1 cellular context compared by ENCODE assay signal in the genomic region with DNA sequence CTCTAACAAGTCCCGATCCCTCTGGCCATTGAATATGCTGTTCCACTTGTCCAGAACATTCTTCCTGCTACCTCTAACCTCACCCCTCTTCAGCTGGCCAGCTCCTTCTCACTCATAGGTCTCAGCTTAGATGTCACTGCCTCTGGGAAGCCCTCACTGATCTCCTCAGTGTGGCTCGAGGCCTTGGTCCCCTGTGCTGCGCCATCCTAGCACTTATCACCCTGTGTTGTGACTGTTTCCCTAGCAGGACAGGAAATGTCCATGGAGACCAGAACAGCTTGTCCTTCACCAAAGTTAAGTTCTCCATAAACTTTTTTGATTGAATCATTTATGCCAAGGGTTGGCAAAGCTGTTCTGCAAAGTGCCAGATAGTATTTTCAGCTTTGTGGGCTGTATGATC.
TF ChIP-seq lines count a peak whose summit lies in the region.

No MANE protein-coding gene starts in this region.

TF ChIP-seq in K562, 482 proteins besides CTCF, POLR2A, EP300 and RAD21:
- TF ChIP-seq ZFP36 (IDR thresholded peaks at IDR 0.05; ENCODE audit: low read depth, low read length, partially characterized antibody) (peak; percentile 78), HNRNPK (IDR thresholded peaks at IDR 0.05; ENCODE audit: low read depth, low read length, poor library complexity, severe bottlenecking) (no peak)
